ENCODE assay signal across 8 cellular contexts in the genomic region with DNA sequence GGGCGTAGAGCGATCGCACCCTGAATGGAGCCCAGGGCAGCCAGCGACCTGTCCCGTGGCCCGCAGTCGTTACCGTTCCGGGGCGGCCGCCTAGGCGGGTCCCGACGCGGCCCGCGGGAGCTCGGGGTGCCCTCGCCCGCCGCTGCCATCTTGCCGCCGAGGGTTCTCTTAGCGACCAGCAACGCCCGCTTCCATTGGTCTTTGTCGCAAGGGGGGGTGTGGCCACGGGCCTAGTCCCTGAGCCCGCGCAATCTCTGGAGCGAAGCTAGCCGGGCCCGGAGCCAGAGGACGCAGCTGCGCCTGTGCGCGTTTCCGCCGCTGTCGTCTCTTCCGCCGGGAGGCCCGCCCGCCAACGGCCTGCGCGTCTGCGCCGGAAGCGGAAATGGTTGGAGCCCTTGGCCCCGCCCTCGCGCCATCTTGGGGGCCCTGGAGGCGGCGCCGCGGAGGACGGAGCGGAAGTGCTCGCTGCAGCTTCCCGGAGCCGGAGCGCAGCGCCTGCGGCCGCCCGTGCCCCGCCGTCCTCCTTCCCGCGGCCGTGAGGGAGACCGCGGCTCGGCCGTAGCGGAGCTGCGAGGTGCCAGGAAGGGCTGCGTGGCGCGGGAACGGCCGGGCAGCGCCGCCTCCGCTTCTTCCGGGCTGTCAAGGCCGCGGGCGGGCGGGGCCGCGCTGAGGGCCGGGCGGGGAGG. TPM values are rescaled to one million over a fixed set of nuclear protein-coding genes. Genes with fewer than 3 reads are reported as not detected.
DNase-seq lines count a peak whose midpoint lies in the region; ATAC-seq and TF ChIP-seq lines count a peak whose summit lies in the region.

A gene (minus strand): TSS at position 170 of the 686 bp plus-strand sequence. CDS start 21 bp downstream, at position 149.
A gene with protein sequence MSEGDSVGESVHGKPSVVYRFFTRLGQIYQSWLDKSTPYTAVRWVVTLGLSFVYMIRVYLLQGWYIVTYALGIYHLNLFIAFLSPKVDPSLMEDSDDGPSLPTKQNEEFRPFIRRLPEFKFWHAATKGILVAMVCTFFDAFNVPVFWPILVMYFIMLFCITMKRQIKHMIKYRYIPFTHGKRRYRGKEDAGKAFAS (plus strand): TSS at position 457 of the 686 bp plus-strand sequence. CDS start 3,950 bp downstream, outside the sequence.

- no peaks in the 10 kb centered on the region for H3K9me3 Mint-ChIP-seq in WTC11

- peak within 1 kb of the TSS; percentile 83 to 94 for H3K4me3 ChIP-seq in cardiac fibroblast (replicated peaks in 1 of 2; ENCODE audit: low read depth in 2 of 2, low read length in 2 of 2)
- H3K4me3 ChIP-seq in skin epidermis: peak within 1 kb of the TSS; percentile 76 to 99 (median 97)

- no peaks in the 10 kb centered on the region for H3K27me3 Mint-ChIP-seq in WTC11 (ENCODE audit: low read depth)

- CTCF ChIA-PET in WTC11 (lab: Charles Lee): interaction anchor here (0.8 to 1.4 kb wide), 10 partner anchors 8 to 251 kb away, joined by 3 to 34 read pairs (median 7); a partner anchor contains a TSS

- POLR2A ChIA-PET in WTC11 (lab: Charles Lee): interaction anchor here (0.6 to 1.0 kb wide), 7 partner anchors 19 to 258 kb away, joined by 3 to 7 read pairs (median 4); a partner anchor contains a TSS

- peak; percentile 93 for TF ChIP-seq POLR2A in GM18951 (IDR thresholded peaks at IDR 0.05; ENCODE audit: extremely low read depth, insufficient read depth, insufficient read length)

- H3K36me3 Mint-ChIP-seq in WTC11: peaks cover 12% of the 10 kb centered on the region; the same call in 1 of the 2 replicates

- peak within 1 kb of the TSS; percentile 60 for H3K27ac Mint-ChIP-seq in WTC11

- peaks cover 17% of the 10 kb centered on the region for H3K4me1 Mint-ChIP-seq in WTC11

- peak; percentile 100 for DNase-seq in AG08396 (ENCODE audit: low spot score)
- DNase-seq in NCI-H2227 treated with DMSO at 0.1 percent for 48 hours (lab: John Stamatoyannopoulos, UW): peak; percentile 99
- peak; percentile 99 for DNase-seq in WTC11 (ENCODE audit: low spot score)
- DNase-seq in cardiac fibroblast (ENCODE audit: low read depth in 2 of 2): peak; percentile 99
- peak; percentile 99 for DNase-seq in iPS-NIHi11 (ENCODE audit: low spot score)

- H3K4me3 Mint-ChIP-seq in WTC11: peak within 1 kb of the TSS; percentile 85

- ATAC-seq in HG03175 (IDR thresholded peaks at IDR 0.05; ENCODE audit: unreplicated experiment) (peak; percentile 87), WTC11 (peak; percentile 99)

- in situ Hi-C loops in GM18951 (cut with MboI; ENCODE audit: low sequenced_read_pairs, unreplicated experiment): no loop called here

- peak within 1 kb of the TSS; percentile 65 to 98 (median 91) for H3K27ac ChIP-seq in skin epidermis

- TF ChIP-seq CTCF in WTC11 (IDR thresholded peaks at IDR 0.05) (no peak), cardiac fibroblast (IDR thresholded peaks at IDR 0.05; ENCODE audit: low read depth, low read length) (no peak)

TF ChIP-seq in WTC11, 78 proteins besides CTCF, POLR2A, EP300 and RAD21 (continues in another document):
- TF ChIP-seq, protein P1, sequence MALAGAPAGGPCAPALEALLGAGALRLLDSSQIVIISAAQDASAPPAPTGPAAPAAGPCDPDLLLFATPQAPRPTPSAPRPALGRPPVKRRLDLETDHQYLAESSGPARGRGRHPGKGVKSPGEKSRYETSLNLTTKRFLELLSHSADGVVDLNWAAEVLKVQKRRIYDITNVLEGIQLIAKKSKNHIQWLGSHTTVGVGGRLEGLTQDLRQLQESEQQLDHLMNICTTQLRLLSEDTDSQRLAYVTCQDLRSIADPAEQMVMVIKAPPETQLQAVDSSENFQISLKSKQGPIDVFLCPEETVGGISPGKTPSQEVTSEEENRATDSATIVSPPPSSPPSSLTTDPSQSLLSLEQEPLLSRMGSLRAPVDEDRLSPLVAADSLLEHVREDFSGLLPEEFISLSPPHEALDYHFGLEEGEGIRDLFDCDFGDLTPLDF (CRISPR knock-in tag; IDR thresholded peaks at IDR 0.05): peak; percentile 23; the same call in 1 of the 2 replicates
- TF ChIP-seq EMX1 (CRISPR knock-in tag; IDR thresholded peaks at IDR 0.05) (no peak), TEAD1 (CRISPR knock-in tag; IDR thresholded peaks at IDR 0.05) (no peak), SP1 (CRISPR knock-in tag; conservative IDR thresholded peaks at IDR 0.05) (peak; percentile 99), HMGA2 (CRISPR knock-in tag; IDR thresholded peaks at IDR 0.05) (no peak), ESRRA (CRISPR knock-in tag; IDR thresholded peaks at IDR 0.05; ENCODE audit: borderline replicate concordance) (no peak; the same call in 1 of the 2 replicates), ETV6 (CRISPR knock-in tag; IDR thresholded peaks at IDR 0.05) (no peak; the same call in 1 of the 2 replicates), NR2C2 (CRISPR knock-in tag; IDR thresholded peaks at IDR 0.05) (0 out of 2 replicates have a peak, but pooled peaks have one; percentile 25), CREM (CRISPR knock-in tag; IDR thresholded peaks at IDR 0.05) (peak; percentile 82), ZNF671 (CRISPR knock-in tag; IDR thresholded peaks at IDR 0.05) (no peak), SOX15 (CRISPR knock-in tag; IDR thresholded peaks at IDR 0.05) (no peak), GABPB1 (CRISPR knock-in tag; IDR thresholded peaks at IDR 0.05) (peak; percentile 80), NFYB (CRISPR knock-in tag; conservative IDR thresholded peaks at IDR 0.05; ENCODE audit: low read depth) (peak; percentile 76), TP53 (CRISPR knock-in tag; IDR thresholded peaks at IDR 0.05) (no peak)
- TF ChIP-seq, protein P2, sequence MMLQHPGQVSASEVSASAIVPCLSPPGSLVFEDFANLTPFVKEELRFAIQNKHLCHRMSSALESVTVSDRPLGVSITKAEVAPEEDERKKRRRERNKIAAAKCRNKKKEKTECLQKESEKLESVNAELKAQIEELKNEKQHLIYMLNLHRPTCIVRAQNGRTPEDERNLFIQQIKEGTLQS (CRISPR knock-in tag; conservative IDR thresholded peaks at IDR 0.05): no peak
- TF ChIP-seq, protein P3, sequence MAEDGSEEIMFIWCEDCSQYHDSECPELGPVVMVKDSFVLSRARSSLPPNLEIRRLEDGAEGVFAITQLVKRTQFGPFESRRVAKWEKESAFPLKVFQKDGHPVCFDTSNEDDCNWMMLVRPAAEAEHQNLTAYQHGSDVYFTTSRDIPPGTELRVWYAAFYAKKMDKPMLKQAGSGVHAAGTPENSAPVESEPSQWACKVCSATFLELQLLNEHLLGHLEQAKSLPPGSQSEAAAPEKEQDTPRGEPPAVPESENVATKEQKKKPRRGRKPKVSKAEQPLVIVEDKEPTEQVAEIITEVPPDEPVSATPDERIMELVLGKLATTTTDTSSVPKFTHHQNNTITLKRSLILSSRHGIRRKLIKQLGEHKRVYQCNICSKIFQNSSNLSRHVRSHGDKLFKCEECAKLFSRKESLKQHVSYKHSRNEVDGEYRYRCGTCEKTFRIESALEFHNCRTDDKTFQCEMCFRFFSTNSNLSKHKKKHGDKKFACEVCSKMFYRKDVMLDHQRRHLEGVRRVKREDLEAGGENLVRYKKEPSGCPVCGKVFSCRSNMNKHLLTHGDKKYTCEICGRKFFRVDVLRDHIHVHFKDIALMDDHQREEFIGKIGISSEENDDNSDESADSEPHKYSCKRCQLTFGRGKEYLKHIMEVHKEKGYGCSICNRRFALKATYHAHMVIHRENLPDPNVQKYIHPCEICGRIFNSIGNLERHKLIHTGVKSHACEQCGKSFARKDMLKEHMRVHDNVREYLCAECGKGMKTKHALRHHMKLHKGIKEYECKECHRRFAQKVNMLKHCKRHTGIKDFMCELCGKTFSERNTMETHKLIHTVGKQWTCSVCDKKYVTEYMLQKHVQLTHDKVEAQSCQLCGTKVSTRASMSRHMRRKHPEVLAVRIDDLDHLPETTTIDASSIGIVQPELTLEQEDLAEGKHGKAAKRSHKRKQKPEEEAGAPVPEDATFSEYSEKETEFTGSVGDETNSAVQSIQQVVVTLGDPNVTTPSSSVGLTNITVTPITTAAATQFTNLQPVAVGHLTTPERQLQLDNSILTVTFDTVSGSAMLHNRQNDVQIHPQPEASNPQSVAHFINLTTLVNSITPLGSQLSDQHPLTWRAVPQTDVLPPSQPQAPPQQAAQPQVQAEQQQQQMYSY (CRISPR knock-in tag; IDR thresholded peaks at IDR 0.05): peak; percentile 98
- TF ChIP-seq, protein P4, sequence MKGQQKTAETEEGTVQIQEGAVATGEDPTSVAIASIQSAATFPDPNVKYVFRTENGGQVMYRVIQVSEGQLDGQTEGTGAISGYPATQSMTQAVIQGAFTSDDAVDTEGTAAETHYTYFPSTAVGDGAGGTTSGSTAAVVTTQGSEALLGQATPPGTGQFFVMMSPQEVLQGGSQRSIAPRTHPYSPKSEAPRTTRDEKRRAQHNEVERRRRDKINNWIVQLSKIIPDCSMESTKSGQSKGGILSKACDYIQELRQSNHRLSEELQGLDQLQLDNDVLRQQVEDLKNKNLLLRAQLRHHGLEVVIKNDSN (CRISPR knock-in tag; IDR thresholded peaks at IDR 0.05): no peak; the same call in 1 of the 2 replicates
- TF ChIP-seq, protein P5, sequence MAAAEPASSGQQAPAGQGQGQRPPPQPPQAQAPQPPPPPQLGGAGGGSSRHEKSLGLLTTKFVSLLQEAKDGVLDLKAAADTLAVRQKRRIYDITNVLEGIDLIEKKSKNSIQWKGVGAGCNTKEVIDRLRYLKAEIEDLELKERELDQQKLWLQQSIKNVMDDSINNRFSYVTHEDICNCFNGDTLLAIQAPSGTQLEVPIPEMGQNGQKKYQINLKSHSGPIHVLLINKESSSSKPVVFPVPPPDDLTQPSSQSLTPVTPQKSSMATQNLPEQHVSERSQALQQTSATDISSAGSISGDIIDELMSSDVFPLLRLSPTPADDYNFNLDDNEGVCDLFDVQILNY (CRISPR knock-in tag; IDR thresholded peaks at IDR 0.05): peak; percentile 94
- TF ChIP-seq, protein P6, sequence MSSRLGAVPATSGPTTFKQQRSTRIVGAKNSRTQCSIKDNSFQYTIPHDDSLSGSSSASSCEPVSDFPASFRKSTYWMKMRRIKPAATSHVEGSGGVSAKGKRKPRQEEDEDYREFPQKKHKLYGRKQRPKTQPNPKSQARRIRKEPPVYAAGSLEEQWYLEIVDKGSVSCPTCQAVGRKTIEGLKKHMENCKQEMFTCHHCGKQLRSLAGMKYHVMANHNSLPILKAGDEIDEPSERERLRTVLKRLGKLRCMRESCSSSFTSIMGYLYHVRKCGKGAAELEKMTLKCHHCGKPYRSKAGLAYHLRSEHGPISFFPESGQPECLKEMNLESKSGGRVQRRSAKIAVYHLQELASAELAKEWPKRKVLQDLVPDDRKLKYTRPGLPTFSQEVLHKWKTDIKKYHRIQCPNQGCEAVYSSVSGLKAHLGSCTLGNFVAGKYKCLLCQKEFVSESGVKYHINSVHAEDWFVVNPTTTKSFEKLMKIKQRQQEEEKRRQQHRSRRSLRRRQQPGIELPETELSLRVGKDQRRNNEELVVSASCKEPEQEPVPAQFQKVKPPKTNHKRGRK (CRISPR knock-in tag; IDR thresholded peaks at IDR 0.05; ENCODE audit: borderline replicate concordance): no peak

RNA-seq across cellular contexts. Expression of the first gene that starts in this region (rescaled TPM):
- total RNA-seq in WTC11 (2021): 14.5 to 19.7 TPM (median 18.5 TPM) in 3 replicates

RNA-seq across cellular contexts. Expression of the second gene that starts in this region (rescaled TPM):
- 72.1 to 80.4 TPM (median 79.8 TPM) in 3 replicates for total RNA-seq in WTC11 (2021)

Comparison
In these comparisons a context has a peak if more than half of its experiments do, and no peak if none do; other contexts are left out.
1. Peak in every context shown above with its lines: DNase-seq, ATAC-seq, H3K4me3 ChIP-seq and H3K27ac ChIP-seq.